In the genomic region with DNA sequence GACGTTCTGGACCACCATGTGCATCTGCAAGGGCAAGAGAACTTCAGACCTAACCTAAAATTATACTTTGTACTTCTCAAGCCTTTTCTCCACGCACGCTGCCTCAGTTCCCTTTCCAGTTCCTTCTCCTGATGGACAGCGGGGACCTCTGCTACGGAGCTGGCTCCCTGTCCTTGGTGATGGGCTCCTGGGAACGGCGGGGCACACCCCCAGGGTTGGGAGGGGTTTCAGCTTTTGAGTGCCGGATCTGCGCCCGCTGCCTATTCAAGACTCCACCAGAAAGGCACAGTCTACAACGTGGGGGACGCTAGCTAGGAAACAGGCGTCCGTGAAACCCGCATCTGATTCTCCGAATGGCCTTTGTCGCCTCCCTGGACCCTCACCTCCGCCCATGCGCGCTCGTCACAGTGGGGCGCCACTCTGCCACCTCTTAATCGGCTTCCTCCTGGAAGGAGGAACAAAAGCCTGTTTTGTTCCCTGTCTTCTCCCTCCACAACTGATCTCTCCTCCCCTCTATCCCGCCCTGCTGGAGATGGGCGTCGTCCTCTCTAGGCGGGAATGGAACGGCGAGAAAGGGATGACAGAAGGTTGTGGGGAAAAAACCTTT, we compare ENCODE assay signal across 11 cellular contexts. TPM values are rescaled to one million over a fixed set of nuclear protein-coding genes. Genes with fewer than 3 reads are reported as not detected.
DNase-seq lines count a peak whose midpoint lies in the region; ATAC-seq and TF ChIP-seq lines count a peak whose summit lies in the region.
"Had no signal": no experiment of that assay in that cellular context is flagged by ENCODE, and none has a peak within 500 bp of the region (broad histone marks: within the 10 kb centered on the region; RNA-seq: fewer than 3 reads in every experiment).

No MANE protein-coding gene starts in this region.

- no peak overlapping the region for H4K8ac ChIP-seq in mesenchymal stem cell (ENCODE audit: low read length)

- no peak overlapping the region for H3K4ac ChIP-seq in mesenchymal stem cell (ENCODE audit: low read depth in 1 of 2, low read length in 2 of 2)

- H3K14ac ChIP-seq in mesenchymal stem cell (ENCODE audit: low read length in 2 of 2) = no peak overlapping the region

- H3K36me3 Mint-ChIP-seq in activated CD4-positive, alpha-beta memory T cell treated with anti-CD3 and anti-CD28 coated beads, Interleukin-2, amount 10 ng/mL, durations not matched to agents 7 days and 5 days (ENCODE audit: low read depth) = no peaks in the 10 kb centered on the region

- no peak overlapping the region for H2AFZ ChIP-seq in mesenchymal stem cell (ENCODE audit: low read depth, low read length)

- H3K4me1 ChIP-seq in left ventricle myocardium inferior = peaks cover 6% of the 10 kb centered on the region
- H3K4me1 ChIP-seq in mesenchymal stem cell (ENCODE audit: control insufficient read depth, insufficient read depth, low read depth, low read length) = peaks cover 8% of the 10 kb centered on the region
- H3K4me1 ChIP-seq in aorta (ENCODE audit: control insufficient read depth in 1 of 2, insufficient read depth in 2 of 2, low read length in 2 of 2) = no peaks in the 10 kb centered on the region

- no peak overlapping the region for H3K4me3 Mint-ChIP-seq in activated CD4-positive, alpha-beta memory T cell treated with anti-CD3 and anti-CD28 coated beads, Interleukin-2, amount 10 ng/mL, durations not matched to agents 7 days and 5 days
- H3K4me3 Mint-ChIP-seq: activated CD4-positive, alpha-beta T cell treated with anti-CD3 and anti-CD28 coated beads for 36 hours had no signal

- H3K36me3 ChIP-seq in left ventricle myocardium inferior (no peaks in the 10 kb centered on the region), mesenchymal stem cell (ENCODE audit: control insufficient read depth in 1 of 2, insufficient read depth in 2 of 2, low read depth in 1 of 2, low read length in 2 of 2) (no peaks in the 10 kb centered on the region), aorta (ENCODE audit: control insufficient read depth in 1 of 2, insufficient read depth in 2 of 2, low read length in 1 of 2) (no peaks in the 10 kb centered on the region)
- H3K36me3 ChIP-seq: ovary had no signal

- no peak overlapping the region for H2BK12ac ChIP-seq in mesenchymal stem cell (ENCODE audit: low read length in 2 of 2)

- TF ChIP-seq CTCF in left ventricle myocardium inferior (IDR thresholded peaks at IDR 0.05; ENCODE audit: borderline replicate concordance) (no peak), astrocyte of the spinal cord (IDR thresholded peaks at IDR 0.05; ENCODE audit: low read depth, low read length) (no peak)

- POLR2A ChIA-PET in activated CD4-positive, alpha-beta memory T cell treated with anti-CD3 and anti-CD28 coated beads, Interleukin-2, amount 10 ng/mL, durations not matched to agents 7 days and 5 days (lab: Charles Lee) = no interaction called here

- H2AK5ac ChIP-seq in mesenchymal stem cell (ENCODE audit: low read length, severe bottlenecking) = no peak overlapping the region

- peaks cover 47% of the 10 kb centered on the region for H3K27me3 ChIP-seq in left ventricle myocardium inferior (ENCODE audit: low read depth)
- peaks cover 35 to 45% of the 10 kb centered on the region in 2 experiments for H3K27me3 ChIP-seq in mesenchymal stem cell (ENCODE audit: control insufficient read depth in 1 of 2, insufficient read depth in 1 of 2, low read length in 2 of 2)
- H3K27me3 ChIP-seq in aorta (ENCODE audit: control insufficient read depth in 1 of 2, insufficient read depth in 2 of 2, low read length in 1 of 2) = peaks cover 0 to 2% of the 10 kb centered on the region in 2 donors
- H3K27me3 ChIP-seq: ovary had no signal

- H3K9me3 ChIP-seq in left ventricle myocardium inferior (replicated peaks) (no peaks in the 10 kb centered on the region), mesenchymal stem cell (ENCODE audit: control insufficient read depth, low read length) (no peaks in the 10 kb centered on the region), aorta (ENCODE audit: control insufficient read depth, low read length) (no peaks in the 10 kb centered on the region)
- H3K9me3 ChIP-seq: ovary had no signal

- CTCF ChIA-PET in activated CD4-positive, alpha-beta memory T cell treated with anti-CD3 and anti-CD28 coated beads, Interleukin-2, amount 10 ng/mL, durations not matched to agents 7 days and 5 days (lab: Charles Lee) = no interaction called here

- H3K23ac ChIP-seq in mesenchymal stem cell (ENCODE audit: low read length in 2 of 2) = no peak overlapping the region

- no peak overlapping the region for H3K27ac Mint-ChIP-seq in activated CD4-positive, alpha-beta memory T cell treated with anti-CD3 and anti-CD28 coated beads, Interleukin-2, amount 10 ng/mL, durations not matched to agents 7 days and 5 days
- H3K27ac Mint-ChIP-seq: activated CD4-positive, alpha-beta T cell treated with anti-CD3 and anti-CD28 coated beads for 36 hours had no signal

- no peak overlapping the region for H3K9ac ChIP-seq in mesenchymal stem cell (ENCODE audit: low read length)

- no peak overlapping the region for H2BK5ac ChIP-seq in mesenchymal stem cell (ENCODE audit: low read depth, low read length, poor library complexity, severe bottlenecking)

- H4K91ac ChIP-seq in mesenchymal stem cell (ENCODE audit: low read length) = no peak overlapping the region

- no peak overlapping the region for H2BK15ac ChIP-seq in mesenchymal stem cell (ENCODE audit: low read depth, poor library complexity, severe bottlenecking)

- in situ Hi-C loops in astrocyte of the spinal cord (cut with HindIII; ENCODE audit: low sequenced_read_pairs) = no loop called here

- peak overlapping the region; percentile 19 for H3K4me2 ChIP-seq in mesenchymal stem cell (ENCODE audit: low read length, poor library complexity, severe bottlenecking)

- no peak for DNase-seq in left ventricle myocardium inferior
- DNase-seq in Right ventricle myocardium superior = no peak
- DNase-seq in astrocyte of the spinal cord (ENCODE audit: low read depth, low spot score) = no peak
- no peak for DNase-seq in mesenchymal stem cell
- DNase-seq in aorta = peak; percentile 26 to 65
- no peak for DNase-seq in activated CD4-positive, alpha-beta memory T cell treated with anti-CD3 and anti-CD28 coated beads, Interleukin-2, amount 10 ng/mL, durations not matched to agents 7 days and 5 days
- no peak for DNase-seq in GM19238 (ENCODE audit: insufficient read length, low spot score)
- no peak for DNase-seq in dedifferentiated amniotic fluid mesenchymal stem cell (ENCODE audit: extremely low spot score)
- DNase-seq: ovary had no signal

- ATAC-seq in Right ventricle myocardium superior (ENCODE audit: poor library complexity) = no peak
- no peak for ATAC-seq in aorta (ENCODE audit: low FRiP score)
- ATAC-seq: activated CD4-positive, alpha-beta T cell treated with anti-CD3 and anti-CD28 coated beads for 36 hours had no signal

- WGBS in mesenchymal stem cell = 4% methylated on average over 24 of the region's 29 CpGs
- WGBS in aorta, 2 donors = 2% methylated on average over 29 of the region's 29 CpGs

- H2BK120ac ChIP-seq in mesenchymal stem cell (ENCODE audit: low read depth, low read length) = no peak overlapping the region

- no peak overlapping the region for H3K27ac ChIP-seq in left ventricle myocardium inferior (replicated peaks)
- no peak overlapping the region for H3K27ac ChIP-seq in mesenchymal stem cell (ENCODE audit: low read length, poor library complexity, severe bottlenecking)
- no peak overlapping the region for H3K27ac ChIP-seq in aorta (ENCODE audit: low read depth in 1 of 2, low read length in 2 of 2)
- H3K27ac ChIP-seq: ovary had no signal

- no peaks in the 10 kb centered on the region for H3K79me1 ChIP-seq in mesenchymal stem cell (replicated peaks; ENCODE audit: low read length, poor library complexity, severe bottlenecking)

- no peaks in the 10 kb centered on the region for H3K9me3 Mint-ChIP-seq in activated CD4-positive, alpha-beta memory T cell treated with anti-CD3 and anti-CD28 coated beads, Interleukin-2, amount 10 ng/mL, durations not matched to agents 7 days and 5 days

- H3K27me3 Mint-ChIP-seq in activated CD4-positive, alpha-beta memory T cell treated with anti-CD3 and anti-CD28 coated beads, Interleukin-2, amount 10 ng/mL, durations not matched to agents 7 days and 5 days = peaks cover 39% of the 10 kb centered on the region

- no peak overlapping the region for H3K18ac ChIP-seq in mesenchymal stem cell (ENCODE audit: low read depth in 1 of 2, low read length in 2 of 2)

- intact Hi-C loops in left ventricle myocardium inferior (cut with micrococcal nuclease) = no loop called here
- intact Hi-C loops in Right ventricle myocardium superior (cut with DNase I) = no loop called here
- intact Hi-C loops in aorta (cut with DNase I) = no loop called here

- H3K4me1 Mint-ChIP-seq in activated CD4-positive, alpha-beta memory T cell treated with anti-CD3 and anti-CD28 coated beads, Interleukin-2, amount 10 ng/mL, durations not matched to agents 7 days and 5 days = no peaks in the 10 kb centered on the region

- H3K4me3 ChIP-seq in left ventricle myocardium inferior = peak overlapping the region; percentile 33
- H3K4me3 ChIP-seq in astrocyte of the spinal cord (ENCODE audit: low read depth, low read length) = peak overlapping the region; percentile 4
- H3K4me3 ChIP-seq in mesenchymal stem cell (ENCODE audit: insufficient read depth in 1 of 2, low read depth in 1 of 2, low read length in 2 of 2) = peak overlapping the region in 1 of 2 experiments; percentile 76
- H3K4me3 ChIP-seq in aorta (ENCODE audit: low read length in 2 of 2) = no peak overlapping the region
- H3K4me3 ChIP-seq: ovary had no signal

RNA-seq across cellular contexts. Expression of a gene that starts 2.2 kb away (rescaled TPM):
- total RNA-seq in left ventricle myocardium inferior = not detected
- total RNA-seq in Right ventricle myocardium superior = not detected
- polyA plus RNA-seq in mesenchymal stem cell (2013, experiment 1 of 2) = not detected
- not detected for polyA plus RNA-seq in mesenchymal stem cell (2013, experiment 2 of 2)
- not detected for total RNA-seq in aorta
- polyA plus RNA-seq in aorta = not detected
- total RNA-seq in activated CD4-positive, alpha-beta memory T cell treated with anti-CD3 and anti-CD28 coated beads, Interleukin-2, amount 10 ng/mL, durations not matched to agents 7 days and 5 days = not detected
- total RNA-seq: activated CD4-positive, alpha-beta T cell treated with anti-CD3 and anti-CD28 coated beads for 36 hours; fibroblast of villous mesenchyme; ovary had no signal
- polyA plus RNA-seq: ovary had no signal

Comparison
In these comparisons a context has a peak if more than half of its experiments do, and no peak if none do; other contexts are left out.
1. DNase-seq: peak in aorta (2 of 2); none in left ventricle myocardium inferior (single experiment), Right ventricle myocardium superior (single experiment), astrocyte of the spinal cord (single experiment), mesenchymal stem cell (single experiment), activated CD4-positive, alpha-beta memory T cell treated with anti-CD3 and anti-CD28 coated beads, Interleukin-2, amount 10 ng/mL, durations not matched to agents 7 days and 5 days (single experiment), GM19238 (single experiment) and dedifferentiated amniotic fluid mesenchymal stem cell (single experiment).
2. H3K4me3 ChIP-seq: peak in left ventricle myocardium inferior (single experiment) and astrocyte of the spinal cord (single experiment); none in aorta (0 of 2).